Comparison of ENCODE assay signal across 6 cellular contexts in the genomic region with DNA sequence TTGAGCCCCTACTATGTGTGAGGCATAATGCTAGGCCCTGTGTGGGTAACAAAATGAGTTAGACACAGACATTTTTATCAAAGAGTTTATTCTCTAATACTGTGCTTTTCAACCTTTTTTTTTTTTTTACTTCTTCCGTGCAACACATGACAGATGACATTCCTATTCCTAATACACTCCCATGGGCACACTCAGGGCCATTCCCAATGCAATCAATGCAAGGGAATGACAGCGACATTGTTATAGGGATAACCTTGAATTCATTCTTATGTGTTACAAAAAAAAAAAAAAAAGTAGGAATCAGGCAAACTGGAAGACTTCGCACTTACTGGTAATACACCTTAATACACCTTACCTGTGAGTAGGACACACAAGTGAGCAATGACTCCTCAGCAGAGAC.
"Had no signal": no experiment of that assay in that cellular context is flagged by ENCODE, and none has a peak within 500 bp of the region (broad histone marks: within the 10 kb centered on the region; RNA-seq: fewer than 3 reads in every experiment).

No MANE protein-coding gene starts in this region.

- H3K4me3 Mint-ChIP-seq: IgD-negative memory B cell had no signal

- H3K27ac ChIP-seq: HL-60 had no signal

- H3K4me3 ChIP-seq: K562 had no signal

- DNase-seq: IMR-90, KBM-7 had no signal

- H3K9me3 Mint-ChIP-seq: IgD-negative memory B cell had no signal

- H3K4me1 Mint-ChIP-seq: IgD-negative memory B cell had no signal

- H3K27ac Mint-ChIP-seq: IgD-negative memory B cell had no signal

- H3K36me3 Mint-ChIP-seq: IgD-negative memory B cell had no signal

- ATAC-seq: HepG2, K562 had no signal
